ENCODE assay signal across 20 cellular contexts in the genomic region with DNA sequence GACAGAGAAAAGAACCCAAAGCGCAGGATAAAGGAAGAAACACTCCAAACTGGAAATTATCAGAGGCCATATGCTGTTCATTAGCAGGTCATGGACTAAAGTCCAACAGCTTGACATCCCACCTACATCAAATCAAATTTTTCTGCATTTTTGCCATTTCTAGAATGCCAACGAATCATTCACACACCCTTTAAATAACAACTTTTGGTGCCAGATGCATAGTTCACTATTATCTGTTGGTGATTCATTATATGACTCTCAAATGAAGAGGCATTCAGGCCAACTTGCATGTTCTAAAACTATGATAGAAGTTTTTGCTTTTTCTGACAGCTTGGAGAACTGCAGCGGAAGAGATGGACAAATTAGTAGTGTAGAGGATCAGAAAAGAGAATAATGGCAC.
DNase-seq lines count a peak whose midpoint lies in the region; ATAC-seq and TF ChIP-seq lines count a peak whose summit lies in the region.
"Had no signal": no experiment of that assay in that cellular context is flagged by ENCODE, and none has a peak within 500 bp of the region (broad histone marks: within the 10 kb centered on the region; RNA-seq: fewer than 3 reads in every experiment).

No MANE protein-coding gene starts in this region.

- no peak for TF ChIP-seq CTCF in osteoblast (IDR thresholded peaks at IDR 0.05; ENCODE audit: extremely low read depth, low read depth, low read length)
- TF ChIP-seq CTCF in uterus (IDR thresholded peaks at IDR 0.05), result no peak

- H3K4me1 ChIP-seq in osteoblast (ENCODE audit: insufficient read depth, low read length) (peaks cover 41% of the 10 kb centered on the region), uterus (no peaks in the 10 kb centered on the region)
- H3K4me1 ChIP-seq: vagina had no signal

- ATAC-seq in HG03439 (IDR thresholded peaks at IDR 0.05; ENCODE audit: unreplicated experiment), result no peak
- no peak for ATAC-seq in HG03097 (IDR thresholded peaks at IDR 0.05; ENCODE audit: low FRiP score, unreplicated experiment)
- ATAC-seq: activated CD8-positive, alpha-beta T cell treated with anti-CD3 and anti-CD28 coated beads, Interleukin-2, amount 10 ng/mL, durations not matched to agents 7 days and 5 days; esophagus mucosa; left lobe of liver; stimulated activated naive CD8-positive, alpha-beta T cell treated with anti-CD3 and anti-CD28 coated beads, Interleukin-15, amount 100 ng/mL, for 72 hours had no signal

- H3K79me2 ChIP-seq in osteoblast (ENCODE audit: insufficient read depth, low read length), result no peaks in the 10 kb centered on the region

- no peak overlapping the region for H2AFZ ChIP-seq in osteoblast (ENCODE audit: low read length)

- no peaks in the 10 kb centered on the region for H4K20me1 ChIP-seq in osteoblast (ENCODE audit: insufficient read depth, low read length)

- H3K4me2 ChIP-seq in osteoblast (ENCODE audit: insufficient read depth, low read length), result peak overlapping the region; percentile 67

- H3K9me3 ChIP-seq in osteoblast (ENCODE audit: low read depth, low read length) (no peaks in the 10 kb centered on the region), uterus (no peaks in the 10 kb centered on the region)
- H3K9me3 ChIP-seq: vagina had no signal

- peak; percentile 5 for DNase-seq in Daoy (ENCODE audit: low read depth)
- DNase-seq in NCI-H226, result peak; percentile 88
- peak; percentile 35 for DNase-seq in dedifferentiated amniotic fluid mesenchymal stem cell (ENCODE audit: extremely low spot score)
- no peak for DNase-seq in osteoblast (ENCODE audit: insufficient read length, low spot score, missing footprints)
- no peak for DNase-seq in activated gamma-delta T cell treated with Interleukin-2 at 50 U/mL for 16 hours
- DNase-seq in uterus, result no peak
- DNase-seq: activated CD8-positive, alpha-beta T cell treated with anti-CD3 and anti-CD28 coated beads, Interleukin-2, amount 10 ng/mL, durations not matched to agents 7 days and 5 days; amygdala; C1 segment of cervical spinal cord; cortex of kidney; NCI-H2029 treated with DMSO at 0.1 percent for 48 hours; NCI-H526 treated with DMSO at 0.1 percent for 48 hours; posterior cingulate gyrus; stimulated activated CD4-positive, alpha-beta T cell treated with anti-CD3 and anti-CD28 coated beads, Interleukin-12 subunit alpha, Interleukin-12 subunit beta, amount 100 ng/mL, for 4 hours; stimulated activated naive CD8-positive, alpha-beta T cell treated with anti-CD3 and anti-CD28 coated beads, Interleukin-15, amount 100 ng/mL, for 72 hours had no signal

- intact Hi-C loops in uterus (cut with DNase I; ENCODE audit: low total_unique reads), result no loop called here

- H3K27me3 ChIP-seq in osteoblast (ENCODE audit: insufficient read depth, low read length) (no peaks in the 10 kb centered on the region), uterus (no peaks in the 10 kb centered on the region)
- H3K27me3 ChIP-seq: vagina had no signal

- H3K4me3 ChIP-seq in osteoblast (ENCODE audit: insufficient read depth, low read length) (peak overlapping the region; percentile 44), uterus (no peak overlapping the region)
- H3K4me3 ChIP-seq: vagina had no signal

- H3K36me3 ChIP-seq in osteoblast (ENCODE audit: insufficient read depth, low read length) (no peaks in the 10 kb centered on the region), uterus (no peaks in the 10 kb centered on the region)
- H3K36me3 ChIP-seq: vagina had no signal

- H3K27ac ChIP-seq in osteoblast (ENCODE audit: low read depth, low read length), result peak overlapping the region; percentile 66
- H3K27ac ChIP-seq in uterus, result no peak overlapping the region
- H3K27ac ChIP-seq: vagina had no signal

- no peak for TF ChIP-seq POLR2A in uterus (IDR thresholded peaks at IDR 0.05)

Comparison
In these comparisons a context has a peak if more than half of its experiments do, and no peak if none do; other contexts are left out.
1. DNase-seq: peak in Daoy (single experiment), NCI-H226 (single experiment) and dedifferentiated amniotic fluid mesenchymal stem cell (single experiment); none in osteoblast (single experiment), activated gamma-delta T cell treated with Interleukin-2 at 50 U/mL for 16 hours (single experiment) and uterus (0 of 2).